24 cellular contexts compared by ENCODE assay signal in genomic region chr12:31626270-31626669, GRCh38.
"Had no signal": no experiment of that assay in that cellular context is flagged by ENCODE, and none has a peak within 500 bp of the region (broad histone marks: within the 10 kb centered on the region; RNA-seq: fewer than 3 reads in every experiment).

No MANE protein-coding gene starts in this region.

- H3K27ac Mint-ChIP-seq: activated T-helper 2 cell treated with anti-CD3 and anti-CD28 coated beads, Interferon-gamma antibody, Interleukin-2, Interleukin-4, amounts not matched to agents 10 μg/mL and 5 μg/mL and 100 μg/mL, durations not matched to agents 14 hours and 24 hours and 36 hours; immature natural killer cell; natural killer cell treated with Interleukin-12 subunit alpha and Interleukin-12 subunit beta and Interleukin-15 and Interleukin-18, amount 100 ng/mL, for 72 hours; stimulated activated naive CD8-positive, alpha-beta T cell treated with anti-CD3 and anti-CD28 coated beads, Interleukin-15, Interleukin-2, amounts not matched to agents 100 ng/mL and 50 ng/mL, for 24 hours had no signal

- H3K27me3 ChIP-seq: adrenal gland, esophagus muscularis mucosa, heart right ventricle, vagina had no signal

- H3K4me3 ChIP-seq: adrenal gland, esophagus muscularis mucosa, heart right ventricle, SK-N-MC, vagina had no signal

- H3K9me3 ChIP-seq: adrenal gland, esophagus muscularis mucosa, heart right ventricle, vagina had no signal

- H3K36me3 ChIP-seq: adrenal gland, esophagus muscularis mucosa, heart right ventricle, vagina had no signal

- H3K9me3 Mint-ChIP-seq: activated T-helper 2 cell treated with anti-CD3 and anti-CD28 coated beads, Interferon-gamma antibody, Interleukin-2, Interleukin-4, amounts not matched to agents 10 μg/mL and 5 μg/mL and 100 μg/mL, durations not matched to agents 14 hours and 24 hours and 36 hours; immature natural killer cell; natural killer cell treated with Interleukin-12 subunit alpha and Interleukin-12 subunit beta and Interleukin-15 and Interleukin-18, amount 100 ng/mL, for 72 hours had no signal

- FAIRE-seq: astrocyte, bronchial epithelial cell, endothelial cell of umbilical vein, TTC549 had no signal

- H3K27me3 Mint-ChIP-seq: natural killer cell treated with Interleukin-12 subunit alpha and Interleukin-12 subunit beta and Interleukin-15 and Interleukin-18, amount 100 ng/mL, for 72 hours; stimulated activated naive CD8-positive, alpha-beta T cell treated with anti-CD3 and anti-CD28 coated beads, Interleukin-15, Interleukin-2, amounts not matched to agents 100 ng/mL and 50 ng/mL, for 24 hours had no signal

- H3K27ac ChIP-seq: adrenal gland, esophagus muscularis mucosa, heart right ventricle, SK-N-MC, vagina had no signal

- DNase-seq: activated CD4-positive, CD25-positive, alpha-beta regulatory T cell; activated naive CD4-positive, alpha-beta T cell treated with anti-CD3 and anti-CD28 coated beads, Interleukin-2, amount 50 U/mL, for 16 hours; activated T-cell treated with anti-CD3 and anti-CD28 coated beads for 4 hours; adrenal gland; cerebellar nuclear complex; dermis blood vessel endothelial cell; effector memory CD4-positive, alpha-beta T cell; heart right ventricle; mesendoderm; nucleus accumbens; posterior cingulate gyrus; stimulated activated CD8-positive, alpha-beta memory T cell treated with anti-CD3 and anti-CD28 coated beads, Interleukin-4, amount 100 ng/mL, for 48 hours; trophoblast cell had no signal

- H3K4me3 Mint-ChIP-seq: immature natural killer cell; natural killer cell treated with Interleukin-12 subunit alpha and Interleukin-12 subunit beta and Interleukin-15 and Interleukin-18, amount 100 ng/mL, for 72 hours; stimulated activated naive CD8-positive, alpha-beta T cell treated with anti-CD3 and anti-CD28 coated beads, Interleukin-15, Interleukin-2, amounts not matched to agents 100 ng/mL and 50 ng/mL, for 24 hours had no signal

- ATAC-seq: heart right ventricle had no signal

- H3K36me3 Mint-ChIP-seq: natural killer cell treated with Interleukin-12 subunit alpha and Interleukin-12 subunit beta and Interleukin-15 and Interleukin-18, amount 100 ng/mL, for 72 hours had no signal
